In the genomic region with DNA sequence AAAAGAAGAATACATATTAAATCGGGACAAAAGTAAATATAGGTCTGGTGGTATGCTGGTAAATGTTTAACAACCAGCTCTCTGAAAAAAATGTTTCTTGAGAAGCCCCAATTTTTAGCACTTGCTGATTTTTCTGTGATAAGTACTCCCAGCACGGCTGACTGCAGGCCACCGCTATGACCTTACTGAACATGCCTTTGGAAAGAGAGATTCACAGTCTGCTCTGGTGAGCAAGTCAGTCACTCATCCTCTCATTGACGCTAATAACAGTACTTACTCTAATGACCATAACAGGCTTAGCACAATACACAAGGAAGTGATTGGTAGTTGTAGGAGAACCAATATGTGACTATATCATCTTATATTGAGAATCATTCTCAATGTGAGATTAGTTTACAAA, we compare ENCODE assay signal across 22 cellular contexts.
"Had no signal": no experiment of that assay in that cellular context is flagged by ENCODE, and none has a peak within 500 bp of the region (broad histone marks: within the 10 kb centered on the region; RNA-seq: fewer than 3 reads in every experiment).

No MANE protein-coding gene starts in this region.

- H3K27ac ChIP-seq: coronary artery, left lung, right lobe of liver, suprapubic skin, thyroid gland, upper lobe of left lung, uterus had no signal

- H3K27me3 ChIP-seq: left lung, right lobe of liver, suprapubic skin, thyroid gland, upper lobe of left lung, uterus had no signal

- H3K4me1 ChIP-seq: left lung, right lobe of liver, suprapubic skin, thyroid gland, upper lobe of left lung, uterus had no signal

- H3K4me3 Mint-ChIP-seq: endodermal cell; natural killer cell treated with Interleukin-12 subunit alpha and Interleukin-12 subunit beta and Interleukin-15 and Interleukin-18, amount 100 ng/mL, for 72 hours; stimulated activated effector memory CD8-positive, alpha-beta T cell treated with anti-CD3 and anti-CD28 coated beads, Interleukin-12 subunit alpha, Interleukin-12 subunit beta, amount 100 ng/mL, for 72 hours had no signal

- H3K27ac Mint-ChIP-seq: endodermal cell; natural killer cell treated with Interleukin-12 subunit alpha and Interleukin-12 subunit beta and Interleukin-15 and Interleukin-18, amount 100 ng/mL, for 72 hours; stimulated activated effector memory CD8-positive, alpha-beta T cell treated with anti-CD3 and anti-CD28 coated beads, Interleukin-12 subunit alpha, Interleukin-12 subunit beta, amount 100 ng/mL, for 72 hours had no signal

- H3K9me3 ChIP-seq: left lung, right lobe of liver, suprapubic skin, thyroid gland, upper lobe of left lung, uterus had no signal

- H3K4me3 ChIP-seq: coronary artery, left lung, lung, right lobe of liver, suprapubic skin, thyroid gland, upper lobe of left lung, uterus had no signal

- H3K4me1 Mint-ChIP-seq: endodermal cell; stimulated activated effector memory CD8-positive, alpha-beta T cell treated with anti-CD3 and anti-CD28 coated beads, Interleukin-12 subunit alpha, Interleukin-12 subunit beta, amount 100 ng/mL, for 72 hours had no signal

- DNase-seq: effector CD4-positive, alpha-beta T cell; endodermal cell; erythroblast; foreskin melanocyte; hypothalamus; kidney glomerular epithelial cell; left lung; mesenchymal stem cell; midbrain; posterior cingulate gyrus; right lobe of liver; stimulated activated CD4-positive, alpha-beta T cell treated with anti-CD3 and anti-CD28 coated beads, Interleukin-4, amount 100 ng/mL, for 1 hour; stimulated activated CD8-positive, alpha-beta memory T cell treated with anti-CD3 and anti-CD28 coated beads, Interleukin-4, amount 100 ng/mL, for 48 hours; stimulated activated naive CD8-positive, alpha-beta T cell treated with anti-CD3 and anti-CD28 coated beads, Interleukin-15, Interleukin-2, amounts not matched to agents 100 U/mL and 50 U/mL, for 24 hours; upper lobe of left lung; uterus had no signal

- ATAC-seq: natural killer cell treated with Interleukin-12 subunit alpha and Interleukin-12 subunit beta and Interleukin-15 and Interleukin-18, amount 100 ng/mL, for 72 hours; right lobe of liver; stimulated activated effector memory CD8-positive, alpha-beta T cell treated with anti-CD3 and anti-CD28 coated beads, Interleukin-12 subunit alpha, Interleukin-12 subunit beta, amount 100 ng/mL, for 72 hours; stimulated activated naive CD8-positive, alpha-beta T cell treated with anti-CD3 and anti-CD28 coated beads, Interleukin-15, Interleukin-2, amounts not matched to agents 100 U/mL and 50 U/mL, for 24 hours had no signal

- H3K36me3 ChIP-seq: left lung, right lobe of liver, suprapubic skin, thyroid gland, upper lobe of left lung, uterus had no signal

- H3K9me3 Mint-ChIP-seq: endodermal cell; natural killer cell treated with Interleukin-12 subunit alpha and Interleukin-12 subunit beta and Interleukin-15 and Interleukin-18, amount 100 ng/mL, for 72 hours; stimulated activated effector memory CD8-positive, alpha-beta T cell treated with anti-CD3 and anti-CD28 coated beads, Interleukin-12 subunit alpha, Interleukin-12 subunit beta, amount 100 ng/mL, for 72 hours had no signal

- H3K36me3 Mint-ChIP-seq: natural killer cell treated with Interleukin-12 subunit alpha and Interleukin-12 subunit beta and Interleukin-15 and Interleukin-18, amount 100 ng/mL, for 72 hours; stimulated activated effector memory CD8-positive, alpha-beta T cell treated with anti-CD3 and anti-CD28 coated beads, Interleukin-12 subunit alpha, Interleukin-12 subunit beta, amount 100 ng/mL, for 72 hours had no signal
